ENCODE assay signal across 10 cellular contexts in the genomic region with DNA sequence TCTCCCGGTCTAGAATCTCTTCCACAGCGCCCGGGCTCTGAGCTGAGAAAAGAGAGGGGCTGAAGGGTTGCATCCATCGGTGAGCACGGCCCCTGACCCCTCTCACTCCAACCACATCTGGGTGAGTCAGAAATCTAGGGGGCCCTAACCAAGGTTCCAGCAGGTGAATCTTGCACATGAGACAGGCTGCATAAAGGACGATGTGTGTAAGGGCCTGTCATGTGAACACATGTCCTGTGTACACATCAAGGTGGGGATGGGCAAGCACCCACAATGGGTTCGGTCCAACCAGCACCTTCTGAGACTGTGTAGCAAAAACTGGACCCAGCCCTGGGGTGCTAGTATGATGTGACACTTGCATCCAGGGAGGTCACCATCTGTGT. TPM values are rescaled to one million over a fixed set of nuclear protein-coding genes. Genes with fewer than 3 reads are reported as not detected.
DNase-seq lines count a peak whose midpoint lies in the region; ATAC-seq and TF ChIP-seq lines count a peak whose summit lies in the region.
"Had no signal": no experiment of that assay in that cellular context is flagged by ENCODE, and none has a peak within 500 bp of the region (broad histone marks: within the 10 kb centered on the region; RNA-seq: fewer than 3 reads in every experiment).

No MANE protein-coding gene starts in this region.

- intact Hi-C loops in CD14-positive monocyte (cut with micrococcal nuclease) (loop anchor here in 1 of 2 donors (5.0 to 10.0 kb wide), 2 partner anchors 61 to 299 kb away; partner anchors contain the start of gene RNH1), PC-3 (cut with micrococcal nuclease) (no loop called here)

- peaks cover 23% of the 10 kb centered on the region for H3K4me1 ChIP-seq in PC-3 (ENCODE audit: insufficient read depth, low read length)
- peaks cover 28% of the 10 kb centered on the region for H3K4me1 ChIP-seq in neuron (ENCODE audit: insufficient read depth, low read length)
- H3K4me1 ChIP-seq: foreskin keratinocyte had no signal

- no TSS peak for BruUV-seq in PC-3 (replicated peaks; lab: Mats Ljungman, UMichigan)

- POLR2A ChIA-PET in PC-3 (lab: Charles Lee; ENCODE audit: unreplicated experiment) = interaction anchor here (0.6 kb wide), 1 partner anchor 29 kb away, joined by 3 read pairs; no protein-coding TSS in a partner anchor

- H3K4me3 ChIP-seq in PC-3 (ENCODE audit: low read length) (peak overlapping the region; percentile 91), neuron (ENCODE audit: low read length) (peak overlapping the region; percentile 60)

- peak overlapping the region; percentile 98 for H3K9ac ChIP-seq in PC-3 (ENCODE audit: low read length)

- H3K27me3 Mint-ChIP-seq in CD14-positive monocyte (ENCODE audit: low read depth in 3 of 3) (peaks cover 0 to 6% (median 4%) of the 10 kb centered on the region in 3 donors), endothelial cell (ENCODE audit: unreplicated experiment) (peaks cover 25% of the 10 kb centered on the region)

- DNase-seq in CD14-positive monocyte (ENCODE audit: low spot score) (no peak), PC-3 (no peak), endothelial cell (ENCODE audit: low spot score) (peak; percentile 1), AML-193 (lab: John Stamatoyannopoulos, UW) (no peak), 8988T (no peak)
- DNase-seq in NK-92 treated with Interleukin-12 subunit alpha and Interleukin-12 subunit beta, amount 100 ng/mL, for 24 hours (lab: John Stamatoyannopoulos, UW) = no peak

- no peaks in the 10 kb centered on the region for H3K9me3 Mint-ChIP-seq in CD14-positive monocyte
- H3K9me3 Mint-ChIP-seq in endothelial cell (ENCODE audit: unreplicated experiment) = no peaks in the 10 kb centered on the region

- peaks cover 55% of the 10 kb centered on the region for H3K79me2 ChIP-seq in PC-3 (ENCODE audit: low read length)

- H3K4me2 ChIP-seq in PC-3 (ENCODE audit: low read length) = peak overlapping the region; percentile 97

- H4K20me1 ChIP-seq in PC-3 (ENCODE audit: low read length) = no peaks in the 10 kb centered on the region

- H3F3A ChIP-seq in PC-3 (ENCODE audit: low read length, unreplicated experiment) = no peaks in the 10 kb centered on the region

- CTCF ChIA-PET in PC-3 (lab: Charles Lee) = no interaction called here

- H3K9me3 ChIP-seq in PC-3 (ENCODE audit: low read length) (no peaks in the 10 kb centered on the region), neuron (ENCODE audit: low read length) (no peaks in the 10 kb centered on the region)

- no peak for TF ChIP-seq CTCF in CD14-positive monocyte (IDR thresholded peaks at IDR 0.05)
- TF ChIP-seq CTCF in PC-3 (conservative IDR thresholded peaks at IDR 0.05; ENCODE audit: low read depth, low read length) = no peak
- TF ChIP-seq CTCF in endothelial cell (IDR thresholded peaks at IDR 0.05; ENCODE audit: unreplicated experiment) = no peak

- peak overlapping the region; percentile 97 to 98 for H3K4me3 Mint-ChIP-seq in CD14-positive monocyte
- H3K4me3 Mint-ChIP-seq in endothelial cell (ENCODE audit: unreplicated experiment) = peak overlapping the region; percentile 97

- no peaks in the 10 kb centered on the region for H3K9me2 ChIP-seq in PC-3 (replicated peaks; ENCODE audit: low read length)

- H3K27ac Mint-ChIP-seq in CD14-positive monocyte (peak overlapping the region in 3 of 7 donors; percentile 99 to 100 (median 100)), endothelial cell (ENCODE audit: unreplicated experiment) (peak overlapping the region; percentile 89)

- H3K36me3 Mint-ChIP-seq in CD14-positive monocyte = peaks cover 42 to 53% of the 10 kb centered on the region in 2 donors
- H3K36me3 Mint-ChIP-seq in endothelial cell (ENCODE audit: low read depth, unreplicated experiment) = peaks cover 15% of the 10 kb centered on the region

- H2AFZ ChIP-seq in PC-3 (ENCODE audit: low read length) (no peak overlapping the region), neuron (ENCODE audit: low read depth, low read length) (no peak overlapping the region)

- H3K27ac ChIP-seq in PC-3 (ENCODE audit: low read length) = no peak overlapping the region

- ATAC-seq in PC-3 (no peak), GM19328 (IDR thresholded peaks at IDR 0.05; ENCODE audit: unreplicated experiment) (no peak)
- ATAC-seq: foreskin keratinocyte had no signal

- H3K36me3 ChIP-seq in PC-3 (ENCODE audit: low read depth, low read length) (peaks cover 21% of the 10 kb centered on the region; the same call in 1 of the 2 replicates), neuron (ENCODE audit: insufficient read depth, low read length) (peaks cover 41% of the 10 kb centered on the region)

- peaks cover 60% of the 10 kb centered on the region for H3K4me1 Mint-ChIP-seq in CD14-positive monocyte
- H3K4me1 Mint-ChIP-seq in endothelial cell (ENCODE audit: unreplicated experiment) = peaks cover 53% of the 10 kb centered on the region

- no peaks in the 10 kb centered on the region for H3K27me3 ChIP-seq in PC-3 (ENCODE audit: low read length)
- no peaks in the 10 kb centered on the region for H3K27me3 ChIP-seq in neuron (ENCODE audit: insufficient read depth, low read length)
- H3K27me3 ChIP-seq: foreskin keratinocyte had no signal

RNA-seq across cellular contexts. Expression of gene BET1L, which starts 1.2 kb away (rescaled TPM):
- polyA plus RNA-seq in CD14-positive monocyte = 10 to 100 TPM in 1 of 2 donors, 1 to 10 TPM in 1; 9.5 to 29.3 TPM
- total RNA-seq in PC-3 (2014; rRNA removed) (12.6 and 14.4 TPM in 2 replicates), endothelial cell (ENCODE audit: unreplicated experiment) (64.4 TPM)

RNA-seq across cellular contexts. Expression of gene RIC8A, which starts 1.5 kb away (rescaled TPM):
- 10 to 100 TPM; 51.1 to 56.5 TPM for polyA plus RNA-seq in CD14-positive monocyte
- 155 and 180 TPM in 2 replicates for total RNA-seq in PC-3 (2014; rRNA removed)
- 89.2 TPM for total RNA-seq in endothelial cell (ENCODE audit: unreplicated experiment)

RNA-seq across cellular contexts. Expression of gene SCGB1C1, which starts 13.1 kb away (rescaled TPM):
- not detected for polyA plus RNA-seq in CD14-positive monocyte
- total RNA-seq in PC-3 (2014; rRNA removed) (not detected in 2 replicates), endothelial cell (ENCODE audit: unreplicated experiment) (not detected)
- total RNA-seq: foreskin keratinocyte, subcutaneous adipose tissue had no signal
- polyA plus RNA-seq: foreskin keratinocyte had no signal

RNA-seq across cellular contexts. Expression of gene SIRT3, which starts 30.1 kb away (rescaled TPM):
- polyA plus RNA-seq in CD14-positive monocyte = 1 to 10 TPM; 4.3 TPM
- total RNA-seq in PC-3 (2014; rRNA removed) = 13.8 and 23.8 TPM in 2 replicates
- 23.4 TPM for total RNA-seq in endothelial cell (ENCODE audit: unreplicated experiment)

RNA-seq across cellular contexts. Expression of gene PSMD13, which starts 30.8 kb away (rescaled TPM):
- polyA plus RNA-seq in CD14-positive monocyte = 100 to 1,000 TPM; 218 to 272 TPM
- total RNA-seq in PC-3 (2014; rRNA removed) (226 and 255 TPM in 2 replicates), endothelial cell (ENCODE audit: unreplicated experiment) (189 TPM)
